Comparison of ENCODE assay signal across 8 cellular contexts in the genomic region with DNA sequence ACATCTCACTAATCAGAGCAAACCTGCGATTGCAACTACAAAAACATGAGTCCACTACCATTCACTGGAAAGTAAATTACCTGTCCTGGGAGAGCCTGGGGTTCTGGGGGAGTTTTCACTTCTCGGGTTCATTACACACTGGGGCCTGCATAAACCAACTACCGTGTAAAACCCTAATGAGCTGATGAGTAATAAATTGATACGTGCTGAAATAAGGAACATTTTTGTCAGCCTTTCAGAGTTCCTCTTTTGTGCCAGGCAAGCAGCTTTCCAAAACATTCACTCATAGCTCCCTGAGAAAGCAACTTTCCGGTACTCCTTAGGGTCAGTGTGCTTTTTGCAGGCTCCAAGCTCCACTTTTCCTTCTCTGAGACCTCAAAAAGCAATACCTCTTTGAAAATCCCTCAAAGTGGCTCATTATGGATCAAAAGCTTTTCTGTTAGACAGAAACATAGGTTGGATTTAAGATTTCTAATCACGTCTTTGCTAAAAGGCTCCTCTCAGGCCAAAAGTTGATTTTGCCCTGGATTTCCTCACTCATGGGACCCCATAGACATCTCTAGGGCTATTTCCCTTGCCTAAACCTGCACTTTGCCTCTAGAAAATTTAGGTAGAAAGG.
DNase-seq lines count a peak whose midpoint lies in the region; ATAC-seq and TF ChIP-seq lines count a peak whose summit lies in the region.

No MANE protein-coding gene starts in this region.

- H3K4me3 Mint-ChIP-seq in stimulated activated naive CD8-positive, alpha-beta T cell treated with anti-CD3 and anti-CD28 coated beads, Interleukin-15, amount 100 ng/mL, for 72 hours, result peak overlapping the region; percentile 17 to 26
- no peak overlapping the region for H3K4me3 Mint-ChIP-seq in mesothelial cell of epicardium

- DNase-seq in Kasumi-1 (lab: John Stamatoyannopoulos, UW), result peak; percentile 25 to 46
- DNase-seq in foreskin keratinocyte, result peak in 1 of 2 donors; percentile 14
- no peak for DNase-seq in stimulated activated naive CD8-positive, alpha-beta T cell treated with anti-CD3 and anti-CD28 coated beads, Interleukin-15, amount 100 ng/mL, for 72 hours
- DNase-seq in mesothelial cell of epicardium (ENCODE audit: low spot score in 2 of 2, unreplicated experiment in 2 of 2), result no peak
- no peak for DNase-seq in NCI-H748 (lab: John Stamatoyannopoulos, UW; ENCODE audit: unreplicated experiment)
- DNase-seq in DMS 273 (lab: John Stamatoyannopoulos, UW; ENCODE audit: unreplicated experiment), result no peak

- peak overlapping the region; percentile 19 for H3K27ac ChIP-seq in foreskin keratinocyte

- no peaks in the 10 kb centered on the region for H3K36me3 Mint-ChIP-seq in mesothelial cell of epicardium

- H3K27me3 Mint-ChIP-seq in stimulated activated naive CD8-positive, alpha-beta T cell treated with anti-CD3 and anti-CD28 coated beads, Interleukin-15, amount 100 ng/mL, for 72 hours, result no peaks in the 10 kb centered on the region
- no peaks in the 10 kb centered on the region for H3K27me3 Mint-ChIP-seq in mesothelial cell of epicardium (ENCODE audit: low read depth)

- H3K27ac Mint-ChIP-seq in stimulated activated naive CD8-positive, alpha-beta T cell treated with anti-CD3 and anti-CD28 coated beads, Interleukin-15, amount 100 ng/mL, for 72 hours, result peak overlapping the region in 1 of 2 donors; percentile 15
- H3K27ac Mint-ChIP-seq in mesothelial cell of epicardium, result no peak overlapping the region

- H3K27me3 ChIP-seq in foreskin keratinocyte, result no peaks in the 10 kb centered on the region

- H3K4me1 ChIP-seq in foreskin keratinocyte, result peaks cover 41% of the 10 kb centered on the region

- TF ChIP-seq CTCF in foreskin keratinocyte (conservative IDR thresholded peaks at IDR 0.05), result no peak
- no peak for TF ChIP-seq CTCF in mesothelial cell of epicardium (IDR thresholded peaks at IDR 0.05; ENCODE audit: unreplicated experiment)

- ATAC-seq in GM18508 (IDR thresholded peaks at IDR 0.05; ENCODE audit: insufficient read depth, unreplicated experiment) (peak; percentile 73), GM21529 (IDR thresholded peaks at IDR 0.05; ENCODE audit: unreplicated experiment) (peak; percentile 74), foreskin keratinocyte (peak; percentile 39)
- ATAC-seq in stimulated activated naive CD8-positive, alpha-beta T cell treated with anti-CD3 and anti-CD28 coated beads, Interleukin-15, amount 100 ng/mL, for 72 hours, result peak; percentile 73

- no peaks in the 10 kb centered on the region for H3K9me3 Mint-ChIP-seq in stimulated activated naive CD8-positive, alpha-beta T cell treated with anti-CD3 and anti-CD28 coated beads, Interleukin-15, amount 100 ng/mL, for 72 hours
- peaks cover 3% of the 10 kb centered on the region for H3K9me3 Mint-ChIP-seq in mesothelial cell of epicardium

- peaks cover 38% of the 10 kb centered on the region for H3K4me1 Mint-ChIP-seq in stimulated activated naive CD8-positive, alpha-beta T cell treated with anti-CD3 and anti-CD28 coated beads, Interleukin-15, amount 100 ng/mL, for 72 hours
- H3K4me1 Mint-ChIP-seq in mesothelial cell of epicardium, result peaks cover 18% of the 10 kb centered on the region

Comparison
In these comparisons a context has a peak if more than half of its experiments do, and no peak if none do; other contexts are left out.
1. DNase-seq: peak in Kasumi-1 (2 of 2); none in stimulated activated naive CD8-positive, alpha-beta T cell treated with anti-CD3 and anti-CD28 coated beads, Interleukin-15, amount 100 ng/mL, for 72 hours (0 of 2), mesothelial cell of epicardium (0 of 2), NCI-H748 (single experiment) and DMS 273 (single experiment).
2. Peak in every context shown above with its lines, with median percentiles within 50 percentile points of each other: ATAC-seq.